Comparison of ENCODE assay signal across 15 cellular contexts in the genomic region with DNA sequence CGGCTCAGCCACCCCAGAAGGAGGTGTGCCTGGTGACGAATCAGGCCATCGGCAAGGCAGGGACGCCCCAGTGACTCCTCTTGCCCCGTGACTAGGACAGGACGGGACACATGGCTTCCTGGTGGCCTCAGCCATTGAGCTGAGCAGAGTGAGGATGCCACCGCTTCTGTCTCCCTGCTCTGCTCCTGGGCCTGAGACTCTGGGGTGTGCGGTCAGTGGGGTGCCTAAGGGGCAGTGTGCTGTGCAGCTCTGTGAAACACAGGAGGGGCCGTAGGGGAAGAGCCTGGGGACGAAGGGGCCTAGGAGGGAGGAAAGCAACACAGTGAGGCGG.
"Had no signal": no experiment of that assay in that cellular context is flagged by ENCODE, and none has a peak within 500 bp of the region (broad histone marks: within the 10 kb centered on the region; RNA-seq: fewer than 3 reads in every experiment).

No MANE protein-coding gene starts in this region.

- ATAC-seq: left cardiac atrium had no signal

- DNase-seq: activated CD4-positive, alpha-beta T cell treated with anti-CD3 and anti-CD28 coated beads, Interleukin-2, amount 50 U/mL, for 4 hours; activated CD4-positive, CD25-positive, alpha-beta regulatory T cell treated with anti-CD3 and anti-CD28 coated beads, Interleukin-2, amount 50 U/mL, for 72 hours; activated naive CD4-positive, alpha-beta T cell; activated T-cell treated with anti-CD3 and anti-CD28 coated beads for 4 hours; erythroblast; left cardiac atrium; midbrain; T-helper 1 cell; T1000; transverse colon had no signal

- H3K36me3 ChIP-seq: right atrium auricular region, transverse colon had no signal

- H3K27me3 ChIP-seq: right atrium auricular region, transverse colon had no signal

- H3K9me3 ChIP-seq: right atrium auricular region, transverse colon had no signal

- H3K4me3 ChIP-seq: cardiac muscle cell, lung, right atrium auricular region, SK-N-MC, smooth muscle cell, transverse colon had no signal

- H3K27ac ChIP-seq: cardiac muscle cell, right atrium auricular region, SK-N-MC had no signal
